Comparison of ENCODE assay signal across 23 cellular contexts in the genomic region with DNA sequence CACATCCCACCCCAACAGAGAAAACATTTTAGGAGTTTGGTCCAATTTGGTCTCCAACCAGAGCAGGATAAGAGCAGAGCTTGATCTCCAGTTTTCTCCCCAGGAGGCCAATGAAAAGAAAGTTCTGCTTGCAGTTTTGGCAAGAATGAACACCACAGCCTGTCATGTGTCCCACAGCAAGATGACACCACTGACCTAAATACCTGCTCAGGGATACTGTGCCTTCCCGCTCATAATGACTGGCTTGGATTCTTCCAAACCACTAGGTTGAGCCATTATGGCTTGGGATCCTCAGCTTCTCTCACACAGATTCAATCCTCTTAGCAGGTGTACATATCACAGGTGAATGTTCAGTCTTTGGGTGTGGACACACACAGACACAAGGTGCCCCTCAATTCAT. TPM values are rescaled to one million over a fixed set of nuclear protein-coding genes. Genes with fewer than 3 reads are reported as not detected.
DNase-seq lines count a peak whose midpoint lies in the region; ATAC-seq and TF ChIP-seq lines count a peak whose summit lies in the region.
"Had no signal": no experiment of that assay in that cellular context is flagged by ENCODE, and none has a peak within 500 bp of the region (broad histone marks: within the 10 kb centered on the region; RNA-seq: fewer than 3 reads in every experiment).

No MANE protein-coding gene starts in this region.

- in situ Hi-C loops in gastrocnemius medialis (cut with MboI; ENCODE audit: low sequenced_read_pairs in 4 of 4), result no loop called here

- no peak overlapping the region for H3K4me3 ChIP-seq in gastrocnemius medialis
- H3K4me3 ChIP-seq: A549, BLaER1, GM12878 had no signal

- H3K9me3 ChIP-seq in gastrocnemius medialis, result no peaks in the 10 kb centered on the region
- H3K9me3 ChIP-seq: A549, BE2C, BLaER1 had no signal

- TF ChIP-seq CTCF in gastrocnemius medialis (IDR thresholded peaks at IDR 0.05 in 4 of 5, conservative IDR thresholded peaks at IDR 0.05 in 1 of 5), result no peak

- ATAC-seq in gastrocnemius medialis, result peak; percentile 68 to 83
- no peak for ATAC-seq in GM19397 (IDR thresholded peaks at IDR 0.05; ENCODE audit: unreplicated experiment)
- ATAC-seq in HG03354 (IDR thresholded peaks at IDR 0.05; ENCODE audit: poor library complexity, severe bottlenecking, unreplicated experiment), result no peak
- ATAC-seq: A549, GM12878 had no signal

- H3K27ac ChIP-seq in gastrocnemius medialis (no peak overlapping the region), substantia nigra (ENCODE audit: low read depth, low read length, poor library complexity, severe bottlenecking) (peak overlapping the region; percentile 5)
- H3K27ac ChIP-seq: 22Rv1, A549, BLaER1 had no signal

- TF ChIP-seq POLR2A in gastrocnemius medialis (IDR thresholded peaks at IDR 0.05), result no peak

- H3K36me3 ChIP-seq in gastrocnemius medialis, result no peaks in the 10 kb centered on the region
- H3K36me3 ChIP-seq: BE2C, BLaER1 had no signal

- intact Hi-C loops in gastrocnemius medialis (cut with DNase I; ENCODE audit: low total_unique reads), result no loop called here

- peaks cover 4 to 14% of the 10 kb centered on the region in 2 donors for H3K4me1 ChIP-seq in gastrocnemius medialis
- H3K4me1 ChIP-seq: A549, BE2C, BLaER1 had no signal

- peak; percentile 19 for DNase-seq in islet precursor cell
- no peak for DNase-seq in gastrocnemius medialis
- no peak for DNase-seq in substantia nigra (lab: John Stamatoyannopoulos, UW)
- DNase-seq: BE2C; C1 segment of cervical spinal cord; CD4-positive, alpha-beta memory T cell; CD4-positive, CD25-positive, alpha-beta regulatory T cell; CD8-positive, alpha-beta memory T cell; COR-L47; DMS 273 treated with DMSO at 0.1 percent for 48 hours; DMS153; DMS53; DMS79; DND-41; EL; GDM1 had no signal

- H3K27me3 ChIP-seq in gastrocnemius medialis, result no peaks in the 10 kb centered on the region
- H3K27me3 ChIP-seq: BE2C, BLaER1 had no signal

RNA-seq across cellular contexts. Expression of gene C10orf90, which starts 53.3 kb away (rescaled TPM):
- not detected for total RNA-seq in gastrocnemius medialis
- total RNA-seq: CD4-positive, alpha-beta memory T cell; CD4-positive, CD25-positive, alpha-beta regulatory T cell; CD8-positive, alpha-beta memory T cell; G401; GM12878 had no signal

Comparison
In these comparisons a context has a peak if more than half of its experiments do, and no peak if none do; other contexts are left out.
1. ATAC-seq: peak in gastrocnemius medialis (2 of 2); none in GM19397 (single experiment) and HG03354 (single experiment).